ENCODE assay signal across 29 cellular contexts in the genomic region with DNA sequence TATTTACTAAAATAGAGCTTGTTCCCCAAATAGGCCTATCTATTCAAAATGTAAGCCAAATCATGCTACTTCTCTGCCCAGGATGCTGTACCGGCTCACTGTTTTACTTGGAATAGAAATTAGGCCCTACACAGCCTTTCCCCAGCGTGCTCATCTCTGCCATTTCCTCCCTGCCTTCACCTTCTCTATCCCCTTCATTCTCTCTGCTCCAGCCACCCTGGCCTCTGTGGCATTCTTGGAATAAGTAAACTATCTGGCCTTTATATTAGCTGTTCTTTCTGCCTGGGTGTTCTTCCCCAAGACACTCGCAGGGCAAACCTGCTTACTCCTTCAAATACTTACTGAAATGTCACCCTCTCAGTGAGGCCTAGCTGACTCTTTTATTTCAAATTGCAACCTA. TPM values are rescaled to one million over a fixed set of nuclear protein-coding genes. Genes with fewer than 3 reads are reported as not detected.
DNase-seq lines count a peak whose midpoint lies in the region; TF ChIP-seq lines count a peak whose summit lies in the region.
"Had no signal": no experiment of that assay in that cellular context is flagged by ENCODE, and none has a peak within 500 bp of the region (broad histone marks: within the 10 kb centered on the region; RNA-seq: fewer than 3 reads in every experiment).

No MANE protein-coding gene starts in this region.

- no peaks in the 10 kb centered on the region for H3K79me2 ChIP-seq in smooth muscle cell (ENCODE audit: low read depth)
- H3K79me2 ChIP-seq: parathyroid adenoma had no signal

- no peaks in the 10 kb centered on the region for H3K9me3 ChIP-seq in smooth muscle cell (replicated peaks; ENCODE audit: low read depth)
- H3K9me3 ChIP-seq in Caco-2, result no peaks in the 10 kb centered on the region
- H3K9me3 ChIP-seq: breast epithelium, colonic mucosa, thoracic aorta, vagina had no signal

- peak overlapping the region; percentile 70 for H3K27ac ChIP-seq in smooth muscle cell (ENCODE audit: low read depth)
- H3K27ac ChIP-seq: 22Rv1, breast epithelium, colonic mucosa, epithelial cell of prostate, foreskin keratinocyte, GM23248, parathyroid adenoma, thoracic aorta, vagina had no signal

- H3K4me1 ChIP-seq in smooth muscle cell (ENCODE audit: low read depth), result peaks cover 10% of the 10 kb centered on the region
- no peaks in the 10 kb centered on the region for H3K4me1 ChIP-seq in Caco-2
- H3K4me1 ChIP-seq: breast epithelium, colonic mucosa, foreskin keratinocyte, parathyroid adenoma, vagina had no signal

- H3F3A ChIP-seq in smooth muscle cell (ENCODE audit: low read depth), result peaks cover 6% of the 10 kb centered on the region

- no peak overlapping the region for H3K4me2 ChIP-seq in smooth muscle cell

- H3K9ac ChIP-seq in smooth muscle cell (ENCODE audit: low read depth), result no peak overlapping the region
- H3K9ac ChIP-seq: GM23248, parathyroid adenoma had no signal

- POLR2A ChIA-PET in Caco-2 (lab: Charles Lee), result no interaction called here

- no peaks in the 10 kb centered on the region for H3K9me3 Mint-ChIP-seq in activated naive CD4-positive, alpha-beta T cell treated with anti-CD3 and anti-CD28 coated beads for 36 hours
- peaks cover 3% of the 10 kb centered on the region for H3K9me3 Mint-ChIP-seq in mesothelial cell of epicardium
- H3K9me3 Mint-ChIP-seq in Caco-2 (ENCODE audit: unreplicated experiment), result no peaks in the 10 kb centered on the region
- H3K9me3 Mint-ChIP-seq: activated T-cell treated with anti-CD3 and anti-CD28 coated beads, Interleukin-2, amount 50 U/mL, for 72 hours; CD4-positive, alpha-beta T cell; naive thymus-derived CD8-positive, alpha-beta T cell had no signal

- no peaks in the 10 kb centered on the region for H4K20me1 ChIP-seq in smooth muscle cell (ENCODE audit: low read depth)

- peak overlapping the region; percentile 4 for H3K27ac Mint-ChIP-seq in activated naive CD4-positive, alpha-beta T cell treated with anti-CD3 and anti-CD28 coated beads for 36 hours
- H3K27ac Mint-ChIP-seq in mesothelial cell of epicardium (peak overlapping the region; percentile 54), Caco-2 (ENCODE audit: unreplicated experiment) (no peak overlapping the region)
- H3K27ac Mint-ChIP-seq: activated T-cell treated with anti-CD3 and anti-CD28 coated beads, Interleukin-2, amount 50 U/mL, for 72 hours; CD4-positive, alpha-beta T cell; stimulated activated naive CD8-positive, alpha-beta T cell treated with anti-CD3 and anti-CD28 coated beads, Interleukin-15, Interleukin-2, amounts not matched to agents 100 ng/mL and 50 ng/mL, for 24 hours had no signal

- peaks cover 2% of the 10 kb centered on the region for H3K27me3 Mint-ChIP-seq in activated naive CD4-positive, alpha-beta T cell treated with anti-CD3 and anti-CD28 coated beads for 36 hours (ENCODE audit: low read depth)
- H3K27me3 Mint-ChIP-seq in mesothelial cell of epicardium (ENCODE audit: low read depth), result no peaks in the 10 kb centered on the region
- H3K27me3 Mint-ChIP-seq in Caco-2 (ENCODE audit: insufficient read depth, unreplicated experiment), result no peaks in the 10 kb centered on the region
- H3K27me3 Mint-ChIP-seq: CD4-positive, alpha-beta T cell; naive thymus-derived CD8-positive, alpha-beta T cell; stimulated activated naive CD8-positive, alpha-beta T cell treated with anti-CD3 and anti-CD28 coated beads, Interleukin-15, Interleukin-2, amounts not matched to agents 100 ng/mL and 50 ng/mL, for 24 hours had no signal

- H2AFZ ChIP-seq in smooth muscle cell (ENCODE audit: low read depth), result peak overlapping the region; percentile 70
- H2AFZ ChIP-seq: GM23248, parathyroid adenoma had no signal

- no TSS peak for BruUV-seq in Caco-2 (replicated peaks; lab: Mats Ljungman, UMichigan)

- no peak overlapping the region for H3K4me3 Mint-ChIP-seq in activated naive CD4-positive, alpha-beta T cell treated with anti-CD3 and anti-CD28 coated beads for 36 hours
- H3K4me3 Mint-ChIP-seq in mesothelial cell of epicardium (no peak overlapping the region), Caco-2 (ENCODE audit: unreplicated experiment) (no peak overlapping the region)
- H3K4me3 Mint-ChIP-seq: activated T-cell treated with anti-CD3 and anti-CD28 coated beads, Interleukin-2, amount 50 U/mL, for 72 hours; CD4-positive, alpha-beta T cell; naive thymus-derived CD8-positive, alpha-beta T cell; stimulated activated naive CD8-positive, alpha-beta T cell treated with anti-CD3 and anti-CD28 coated beads, Interleukin-15, Interleukin-2, amounts not matched to agents 100 ng/mL and 50 ng/mL, for 24 hours had no signal

- H3K36me3 Mint-ChIP-seq in activated naive CD4-positive, alpha-beta T cell treated with anti-CD3 and anti-CD28 coated beads for 36 hours (ENCODE audit: low read depth), result no peaks in the 10 kb centered on the region
- no peaks in the 10 kb centered on the region for H3K36me3 Mint-ChIP-seq in mesothelial cell of epicardium
- no peaks in the 10 kb centered on the region for H3K36me3 Mint-ChIP-seq in Caco-2 (ENCODE audit: insufficient read depth, unreplicated experiment)
- H3K36me3 Mint-ChIP-seq: naive thymus-derived CD8-positive, alpha-beta T cell had no signal

- TF ChIP-seq CTCF in epithelial cell of proximal tubule (conservative IDR thresholded peaks at IDR 0.05; ENCODE audit: low read depth, low read length) (no peak), mesothelial cell of epicardium (IDR thresholded peaks at IDR 0.05; ENCODE audit: unreplicated experiment) (no peak), smooth muscle cell (IDR thresholded peaks at IDR 0.05; ENCODE audit: borderline replicate concordance, insufficient read depth, poor library complexity, severe bottlenecking) (no peak), Caco-2 (IDR thresholded peaks at IDR 0.05; ENCODE audit: insufficient read depth in 1 of 2, low read depth in 1 of 2, low read length in 1 of 2, severe bottlenecking in 1 of 2, unreplicated experiment in 1 of 2) (no peak)

- intact Hi-C loops in activated naive CD4-positive, alpha-beta T cell treated with anti-CD3 and anti-CD28 coated beads for 36 hours (cut with micrococcal nuclease), result no loop called here
- intact Hi-C loops in Caco-2 (cut with micrococcal nuclease; ENCODE audit: unreplicated experiment), result loop anchor here (1.0 kb wide), 1 partner anchor 24 kb away; no protein-coding TSS in a partner anchor

- CTCF ChIA-PET in activated naive CD4-positive, alpha-beta T cell treated with anti-CD3 and anti-CD28 coated beads for 36 hours (lab: Charles Lee), result interaction anchor here (0.6 to 1.4 kb wide), 2 partner anchors 13 to 17 kb away, joined by 4 to 5 read pairs; no protein-coding TSS in a partner anchor
- CTCF ChIA-PET in Caco-2 (lab: Charles Lee), result no interaction called here

- H3K36me3 ChIP-seq in smooth muscle cell (ENCODE audit: low read depth) (no peaks in the 10 kb centered on the region), Caco-2 (ENCODE audit: control insufficient read depth, insufficient read depth, low read length) (no peaks in the 10 kb centered on the region)
- H3K36me3 ChIP-seq: breast epithelium, colonic mucosa, thoracic aorta, vagina had no signal

- no peaks in the 10 kb centered on the region for H3K27me3 ChIP-seq in smooth muscle cell (ENCODE audit: low read depth)
- no peaks in the 10 kb centered on the region for H3K27me3 ChIP-seq in Caco-2 (replicated peaks; ENCODE audit: control insufficient read depth, insufficient read depth, low read length)
- H3K27me3 ChIP-seq: breast epithelium, colonic mucosa, vagina had no signal

- H3K4me1 Mint-ChIP-seq in activated naive CD4-positive, alpha-beta T cell treated with anti-CD3 and anti-CD28 coated beads for 36 hours (ENCODE audit: low read depth), result peaks cover 17% of the 10 kb centered on the region
- H3K4me1 Mint-ChIP-seq in mesothelial cell of epicardium, result peaks cover 5% of the 10 kb centered on the region
- H3K4me1 Mint-ChIP-seq in Caco-2 (ENCODE audit: low read depth, unreplicated experiment), result no peaks in the 10 kb centered on the region

- H3K4me3 ChIP-seq in epithelial cell of proximal tubule (ENCODE audit: low read depth, low read length) (no peak overlapping the region), smooth muscle cell (no peak overlapping the region), Caco-2 (ENCODE audit: low read depth, low read length) (no peak overlapping the region)
- H3K4me3 ChIP-seq: breast epithelium, colonic mucosa, GM23248, thoracic aorta, vagina had no signal

- 66% methylated on average over 3 of the region's 3 CpGs for WGBS in smooth muscle cell (ENCODE audit: low lambda C conversion rate)

- no peak for DNase-seq in activated naive CD4-positive, alpha-beta T cell treated with anti-CD3 and anti-CD28 coated beads for 36 hours
- DNase-seq in activated naive CD4-positive, alpha-beta T cell (lab: John Stamatoyannopoulos, UW), result no peak
- DNase-seq in epithelial cell of proximal tubule (ENCODE audit: low read depth), result peak; percentile 13
- no peak for DNase-seq in mesothelial cell of epicardium (ENCODE audit: low spot score in 2 of 2, unreplicated experiment in 2 of 2)
- no peak for DNase-seq in smooth muscle cell (lab: John Stamatoyannopoulos, UW; ENCODE audit: unreplicated experiment)
- no peak for DNase-seq in stimulated activated CD4-positive, alpha-beta T cell treated with anti-CD3 and anti-CD28 coated beads, Interleukin-12 subunit alpha, Interleukin-12 subunit beta, amount 100 ng/mL, for 4 hours
- DNase-seq in Caco-2, result no peak
- no peak for DNase-seq in T-helper 2 cell
- DNase-seq: activated naive CD4-positive, alpha-beta T cell treated with Interleukin-2 at 50 U/mL for 16 hours; activated T-cell treated with anti-CD3 and anti-CD28 coated beads, Interleukin-2, amount 50 U/mL, for 72 hours; CD4-positive, alpha-beta T cell; colonic mucosa; effector CD8-positive, alpha-beta T cell; EL; foreskin keratinocyte; GM23248; left colon; naive thymus-derived CD8-positive, alpha-beta T cell; NCI-H1048; NCI-H187; NCI-H2171; NCI-H524 treated with DMSO at 0.1 percent for 48 hours had no signal

RNA-seq across cellular contexts. Expression of gene DYRK2, which starts 30.9 kb away (rescaled TPM):
- total RNA-seq in activated naive CD4-positive, alpha-beta T cell treated with anti-CD3 and anti-CD28 coated beads for 36 hours, result 10 to 100 TPM; 29.3 to 30.0 TPM
- total RNA-seq in epithelial cell of proximal tubule, result 24.7 and 29.6 TPM in 2 replicates
- total RNA-seq in mesothelial cell of epicardium, result 53.7 to 54.6 TPM (median 53.7 TPM) in 3 replicates
- total RNA-seq in smooth muscle cell, result 44.0 and 65.3 TPM in 2 replicates
- polyA plus RNA-seq in smooth muscle cell, result 41.6 and 64.1 TPM in 2 replicates
- total RNA-seq in Caco-2 (2022), result 24.4 and 24.6 TPM in 2 replicates
